1 cellular context compared by ENCODE assay signal in the genomic region with DNA sequence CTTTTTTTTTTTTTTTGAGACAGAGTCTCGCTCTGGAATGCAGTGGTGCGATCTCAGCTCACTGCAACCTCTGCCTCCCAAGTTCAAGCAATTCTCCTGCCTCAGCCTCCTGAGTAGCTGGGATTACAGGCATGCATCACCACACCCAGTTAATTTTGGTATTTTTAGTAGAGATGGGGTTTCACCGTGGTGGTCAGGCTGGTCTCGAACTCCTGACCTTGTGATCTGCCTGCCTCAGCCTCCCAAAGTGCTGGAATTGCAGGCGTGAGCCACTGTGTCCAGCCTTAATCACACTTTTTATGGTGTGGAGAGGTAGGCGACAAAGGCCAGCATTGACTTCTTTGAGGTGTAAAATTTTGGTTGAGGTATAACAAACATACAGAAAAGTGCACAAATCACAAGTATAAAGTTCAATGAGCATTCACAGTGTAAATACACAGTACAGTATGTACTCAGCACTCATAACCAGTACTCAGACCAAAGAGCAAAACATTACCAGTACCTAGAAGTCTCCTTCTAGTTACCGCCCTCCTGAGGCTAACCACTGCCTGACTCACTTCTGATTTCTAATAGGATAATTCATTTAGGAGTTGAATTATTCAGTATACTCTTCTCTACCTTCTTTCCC.
A peak's percentile ranks its signal among the peaks of the same experiment; 100 is the strongest.
TF ChIP-seq lines count a peak whose summit lies in the region.
"Not testable (repeated sequence)": the region's sequence is repeated elsewhere in the genome, so short reads cannot be mapped to it uniquely, and the experiment has no call there.

No MANE protein-coding gene starts in this region.

TF ChIP-seq in HepG2, 621 proteins besides CTCF, POLR2A, EP300 and RAD21 (continues in another document):
- TF ChIP-seq, protein P1, sequence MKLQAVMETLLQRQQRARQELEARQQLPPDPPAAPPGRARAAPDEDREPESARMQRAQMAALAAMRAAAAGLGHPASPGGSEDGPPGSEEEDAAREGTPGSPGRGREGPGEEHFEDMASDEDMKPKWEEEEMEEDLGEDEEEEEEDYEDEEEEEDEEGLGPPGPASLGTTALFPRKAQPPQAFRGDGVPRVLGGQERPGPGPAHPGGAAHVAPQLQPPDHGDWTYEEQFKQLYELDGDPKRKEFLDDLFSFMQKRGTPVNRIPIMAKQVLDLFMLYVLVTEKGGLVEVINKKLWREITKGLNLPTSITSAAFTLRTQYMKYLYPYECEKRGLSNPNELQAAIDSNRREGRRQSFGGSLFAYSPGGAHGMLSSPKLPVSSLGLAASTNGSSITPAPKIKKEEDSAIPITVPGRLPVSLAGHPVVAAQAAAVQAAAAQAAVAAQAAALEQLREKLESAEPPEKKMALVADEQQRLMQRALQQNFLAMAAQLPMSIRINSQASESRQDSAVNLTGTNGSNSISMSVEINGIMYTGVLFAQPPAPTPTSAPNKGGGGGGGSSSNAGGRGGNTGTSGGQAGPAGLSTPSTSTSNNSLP (IDR thresholded peaks at IDR 0.05; ENCODE audit: low read depth, low read length): peak; percentile 61
- TF ChIP-seq RARA (CRISPR knock-in tag; IDR thresholded peaks at IDR 0.05) (0 out of 2 replicates have a peak, but pooled peaks have one; percentile 16), FOXA3 (CRISPR knock-in tag; IDR thresholded peaks at IDR 0.05) (peak; percentile 61), NCOR1 (IDR thresholded peaks at IDR 0.05; ENCODE audit: borderline replicate concordance, low read length) (peak; percentile 37; the same call in 1 of the 2 replicates), ZNF629 (CRISPR knock-in tag; conservative IDR thresholded peaks at IDR 0.05) (0 out of 2 replicates have a peak, but pooled peaks have one; percentile 13), TBX3 (IDR thresholded peaks at IDR 0.05; ENCODE audit: borderline replicate concordance) (peak; percentile 55; the same call in 1 of the 2 replicates), ZMYM2 (CRISPR knock-in tag; IDR thresholded peaks at IDR 0.05) (peak; percentile 91), HDAC1 (CRISPR knock-in tag; IDR thresholded peaks at IDR 0.05) (0 out of 2 replicates have a peak, but pooled peaks have one; percentile 24), TBX2 (CRISPR knock-in tag; IDR thresholded peaks at IDR 0.05; ENCODE audit: borderline replicate concordance) (peak; percentile 56; the same call in 1 of the 2 replicates), ZNF264 (CRISPR knock-in tag; IDR thresholded peaks at IDR 0.05) (peak; percentile 41; the same call in 1 of the 2 replicates), HMG20A (CRISPR knock-in tag; IDR thresholded peaks at IDR 0.05; ENCODE audit: borderline replicate concordance) (peak; percentile 10; the same call in 1 of the 2 replicates), HNF4A (CRISPR knock-in tag; IDR thresholded peaks at IDR 0.05) (peak; percentile 78), ZSCAN21 (CRISPR knock-in tag; IDR thresholded peaks at IDR 0.05; ENCODE audit: borderline replicate concordance) (peak; percentile 99), NR2F6 (IDR thresholded peaks at IDR 0.05) (0 out of 2 replicates have a peak, but pooled peaks have one; percentile 22), TCF7 (IDR thresholded peaks at IDR 0.05; ENCODE audit: low read depth) (0 out of 2 replicates have a peak, but pooled peaks have one; percentile 9), ZSCAN9 (CRISPR knock-in tag; IDR thresholded peaks at IDR 0.05; ENCODE audit: borderline replicate concordance) (peak; percentile 73; the same call in 1 of the 2 replicates), ZMYM3 (CRISPR knock-in tag; IDR thresholded peaks at IDR 0.05) (peak; percentile 52), KDM6A (CRISPR knock-in tag; IDR thresholded peaks at IDR 0.05; ENCODE audit: low read depth) (0 out of 2 replicates have a peak, but pooled peaks have one; percentile 34), GATAD2A (CRISPR knock-in tag; IDR thresholded peaks at IDR 0.05) (0 out of 2 replicates have a peak, but pooled peaks have one; percentile 10), MIXL1 (CRISPR knock-in tag; IDR thresholded peaks at IDR 0.05) (peak; percentile 33; the same call in 1 of the 2 replicates), CHD4 (IDR thresholded peaks at IDR 0.05; ENCODE audit: borderline replicate concordance, low read length) (peak; percentile 61; the same call in 1 of the 2 replicates), LCORL (CRISPR knock-in tag; IDR thresholded peaks at IDR 0.05) (peak; percentile 42; the same call in 1 of the 2 replicates), DPF2 (CRISPR knock-in tag; IDR thresholded peaks at IDR 0.05; ENCODE audit: borderline replicate concordance, low read depth) (0 out of 2 replicates have a peak, but pooled peaks have one; percentile 22), SOX5 (CRISPR knock-in tag; IDR thresholded peaks at IDR 0.05; ENCODE audit: borderline replicate concordance) (0 out of 2 replicates have a peak, but pooled peaks have one; percentile 9), FOXA1 (IDR thresholded peaks at IDR 0.05) (peak; percentile 58; the same call in 1 of the 2 replicates), BCL6 (CRISPR knock-in tag; IDR thresholded peaks at IDR 0.05) (peak; percentile 53; the same call in 1 of the 2 replicates)
- TF ChIP-seq, protein P2, sequence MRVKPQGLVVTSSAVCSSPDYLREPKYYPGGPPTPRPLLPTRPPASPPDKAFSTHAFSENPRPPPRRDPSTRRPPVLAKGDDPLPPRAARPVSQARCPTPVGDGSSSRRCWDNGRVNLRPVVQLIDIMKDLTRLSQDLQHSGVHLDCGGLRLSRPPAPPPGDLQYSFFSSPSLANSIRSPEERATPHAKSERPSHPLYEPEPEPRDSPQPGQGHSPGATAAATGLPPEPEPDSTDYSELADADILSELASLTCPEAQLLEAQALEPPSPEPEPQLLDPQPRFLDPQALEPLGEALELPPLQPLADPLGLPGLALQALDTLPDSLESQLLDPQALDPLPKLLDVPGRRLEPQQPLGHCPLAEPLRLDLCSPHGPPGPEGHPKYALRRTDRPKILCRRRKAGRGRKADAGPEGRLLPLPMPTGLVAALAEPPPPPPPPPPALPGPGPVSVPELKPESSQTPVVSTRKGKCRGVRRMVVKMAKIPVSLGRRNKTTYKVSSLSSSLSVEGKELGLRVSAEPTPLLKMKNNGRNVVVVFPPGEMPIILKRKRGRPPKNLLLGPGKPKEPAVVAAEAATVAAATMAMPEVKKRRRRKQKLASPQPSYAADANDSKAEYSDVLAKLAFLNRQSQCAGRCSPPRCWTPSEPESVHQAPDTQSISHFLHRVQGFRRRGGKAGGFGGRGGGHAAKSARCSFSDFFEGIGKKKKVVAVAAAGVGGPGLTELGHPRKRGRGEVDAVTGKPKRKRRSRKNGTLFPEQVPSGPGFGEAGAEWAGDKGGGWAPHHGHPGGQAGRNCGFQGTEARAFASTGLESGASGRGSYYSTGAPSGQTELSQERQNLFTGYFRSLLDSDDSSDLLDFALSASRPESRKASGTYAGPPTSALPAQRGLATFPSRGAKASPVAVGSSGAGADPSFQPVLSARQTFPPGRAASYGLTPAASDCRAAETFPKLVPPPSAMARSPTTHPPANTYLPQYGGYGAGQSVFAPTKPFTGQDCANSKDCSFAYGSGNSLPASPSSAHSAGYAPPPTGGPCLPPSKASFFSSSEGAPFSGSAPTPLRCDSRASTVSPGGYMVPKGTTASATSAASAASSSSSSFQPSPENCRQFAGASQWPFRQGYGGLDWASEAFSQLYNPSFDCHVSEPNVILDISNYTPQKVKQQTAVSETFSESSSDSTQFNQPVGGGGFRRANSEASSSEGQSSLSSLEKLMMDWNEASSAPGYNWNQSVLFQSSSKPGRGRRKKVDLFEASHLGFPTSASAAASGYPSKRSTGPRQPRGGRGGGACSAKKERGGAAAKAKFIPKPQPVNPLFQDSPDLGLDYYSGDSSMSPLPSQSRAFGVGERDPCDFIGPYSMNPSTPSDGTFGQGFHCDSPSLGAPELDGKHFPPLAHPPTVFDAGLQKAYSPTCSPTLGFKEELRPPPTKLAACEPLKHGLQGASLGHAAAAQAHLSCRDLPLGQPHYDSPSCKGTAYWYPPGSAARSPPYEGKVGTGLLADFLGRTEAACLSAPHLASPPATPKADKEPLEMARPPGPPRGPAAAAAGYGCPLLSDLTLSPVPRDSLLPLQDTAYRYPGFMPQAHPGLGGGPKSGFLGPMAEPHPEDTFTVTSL (CRISPR knock-in tag; IDR thresholded peaks at IDR 0.05; ENCODE audit: borderline replicate concordance): peak; percentile 44; the same call in 1 of the 2 replicates
- TF ChIP-seq, protein P3, sequence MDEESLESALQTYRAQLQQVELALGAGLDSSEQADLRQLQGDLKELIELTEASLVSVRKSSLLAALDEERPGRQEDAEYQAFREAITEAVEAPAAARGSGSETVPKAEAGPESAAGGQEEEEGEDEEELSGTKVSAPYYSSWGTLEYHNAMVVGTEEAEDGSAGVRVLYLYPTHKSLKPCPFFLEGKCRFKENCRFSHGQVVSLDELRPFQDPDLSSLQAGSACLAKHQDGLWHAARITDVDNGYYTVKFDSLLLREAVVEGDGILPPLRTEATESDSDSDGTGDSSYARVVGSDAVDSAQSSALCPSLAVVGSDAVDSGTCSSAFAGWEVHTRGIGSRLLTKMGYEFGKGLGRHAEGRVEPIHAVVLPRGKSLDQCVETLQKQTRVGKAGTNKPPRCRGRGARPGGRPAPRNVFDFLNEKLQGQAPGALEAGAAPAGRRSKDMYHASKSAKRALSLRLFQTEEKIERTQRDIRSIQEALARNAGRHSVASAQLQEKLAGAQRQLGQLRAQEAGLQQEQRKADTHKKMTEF (CRISPR knock-in tag; IDR thresholded peaks at IDR 0.05): peak; percentile 37; the same call in 1 of the 2 replicates
- TF ChIP-seq, protein P4, sequence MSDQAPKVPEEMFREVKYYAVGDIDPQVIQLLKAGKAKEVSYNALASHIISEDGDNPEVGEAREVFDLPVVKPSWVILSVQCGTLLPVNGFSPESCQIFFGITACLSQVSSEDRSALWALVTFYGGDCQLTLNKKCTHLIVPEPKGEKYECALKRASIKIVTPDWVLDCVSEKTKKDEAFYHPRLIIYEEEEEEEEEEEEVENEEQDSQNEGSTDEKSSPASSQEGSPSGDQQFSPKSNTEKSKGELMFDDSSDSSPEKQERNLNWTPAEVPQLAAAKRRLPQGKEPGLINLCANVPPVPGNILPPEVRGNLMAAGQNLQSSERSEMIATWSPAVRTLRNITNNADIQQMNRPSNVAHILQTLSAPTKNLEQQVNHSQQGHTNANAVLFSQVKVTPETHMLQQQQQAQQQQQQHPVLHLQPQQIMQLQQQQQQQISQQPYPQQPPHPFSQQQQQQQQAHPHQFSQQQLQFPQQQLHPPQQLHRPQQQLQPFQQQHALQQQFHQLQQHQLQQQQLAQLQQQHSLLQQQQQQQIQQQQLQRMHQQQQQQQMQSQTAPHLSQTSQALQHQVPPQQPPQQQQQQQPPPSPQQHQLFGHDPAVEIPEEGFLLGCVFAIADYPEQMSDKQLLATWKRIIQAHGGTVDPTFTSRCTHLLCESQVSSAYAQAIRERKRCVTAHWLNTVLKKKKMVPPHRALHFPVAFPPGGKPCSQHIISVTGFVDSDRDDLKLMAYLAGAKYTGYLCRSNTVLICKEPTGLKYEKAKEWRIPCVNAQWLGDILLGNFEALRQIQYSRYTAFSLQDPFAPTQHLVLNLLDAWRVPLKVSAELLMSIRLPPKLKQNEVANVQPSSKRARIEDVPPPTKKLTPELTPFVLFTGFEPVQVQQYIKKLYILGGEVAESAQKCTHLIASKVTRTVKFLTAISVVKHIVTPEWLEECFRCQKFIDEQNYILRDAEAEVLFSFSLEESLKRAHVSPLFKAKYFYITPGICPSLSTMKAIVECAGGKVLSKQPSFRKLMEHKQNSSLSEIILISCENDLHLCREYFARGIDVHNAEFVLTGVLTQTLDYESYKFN (CRISPR knock-in tag; conservative IDR thresholded peaks at IDR 0.05): peak; percentile 65
- TF ChIP-seq, protein P5, sequence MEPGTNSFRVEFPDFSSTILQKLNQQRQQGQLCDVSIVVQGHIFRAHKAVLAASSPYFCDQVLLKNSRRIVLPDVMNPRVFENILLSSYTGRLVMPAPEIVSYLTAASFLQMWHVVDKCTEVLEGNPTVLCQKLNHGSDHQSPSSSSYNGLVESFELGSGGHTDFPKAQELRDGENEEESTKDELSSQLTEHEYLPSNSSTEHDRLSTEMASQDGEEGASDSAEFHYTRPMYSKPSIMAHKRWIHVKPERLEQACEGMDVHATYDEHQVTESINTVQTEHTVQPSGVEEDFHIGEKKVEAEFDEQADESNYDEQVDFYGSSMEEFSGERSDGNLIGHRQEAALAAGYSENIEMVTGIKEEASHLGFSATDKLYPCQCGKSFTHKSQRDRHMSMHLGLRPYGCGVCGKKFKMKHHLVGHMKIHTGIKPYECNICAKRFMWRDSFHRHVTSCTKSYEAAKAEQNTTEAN (CRISPR knock-in tag; conservative IDR thresholded peaks at IDR 0.05): peak; percentile 91
- not testable (repeated sequence) for TF ChIP-seq NR2F6 (CRISPR knock-in tag; IDR thresholded peaks at IDR 0.05); LCORL (IDR thresholded peaks at IDR 0.05); FOXA1 (CRISPR knock-in tag; IDR thresholded peaks at IDR 0.05)
- TF ChIP-seq, protein P6, sequence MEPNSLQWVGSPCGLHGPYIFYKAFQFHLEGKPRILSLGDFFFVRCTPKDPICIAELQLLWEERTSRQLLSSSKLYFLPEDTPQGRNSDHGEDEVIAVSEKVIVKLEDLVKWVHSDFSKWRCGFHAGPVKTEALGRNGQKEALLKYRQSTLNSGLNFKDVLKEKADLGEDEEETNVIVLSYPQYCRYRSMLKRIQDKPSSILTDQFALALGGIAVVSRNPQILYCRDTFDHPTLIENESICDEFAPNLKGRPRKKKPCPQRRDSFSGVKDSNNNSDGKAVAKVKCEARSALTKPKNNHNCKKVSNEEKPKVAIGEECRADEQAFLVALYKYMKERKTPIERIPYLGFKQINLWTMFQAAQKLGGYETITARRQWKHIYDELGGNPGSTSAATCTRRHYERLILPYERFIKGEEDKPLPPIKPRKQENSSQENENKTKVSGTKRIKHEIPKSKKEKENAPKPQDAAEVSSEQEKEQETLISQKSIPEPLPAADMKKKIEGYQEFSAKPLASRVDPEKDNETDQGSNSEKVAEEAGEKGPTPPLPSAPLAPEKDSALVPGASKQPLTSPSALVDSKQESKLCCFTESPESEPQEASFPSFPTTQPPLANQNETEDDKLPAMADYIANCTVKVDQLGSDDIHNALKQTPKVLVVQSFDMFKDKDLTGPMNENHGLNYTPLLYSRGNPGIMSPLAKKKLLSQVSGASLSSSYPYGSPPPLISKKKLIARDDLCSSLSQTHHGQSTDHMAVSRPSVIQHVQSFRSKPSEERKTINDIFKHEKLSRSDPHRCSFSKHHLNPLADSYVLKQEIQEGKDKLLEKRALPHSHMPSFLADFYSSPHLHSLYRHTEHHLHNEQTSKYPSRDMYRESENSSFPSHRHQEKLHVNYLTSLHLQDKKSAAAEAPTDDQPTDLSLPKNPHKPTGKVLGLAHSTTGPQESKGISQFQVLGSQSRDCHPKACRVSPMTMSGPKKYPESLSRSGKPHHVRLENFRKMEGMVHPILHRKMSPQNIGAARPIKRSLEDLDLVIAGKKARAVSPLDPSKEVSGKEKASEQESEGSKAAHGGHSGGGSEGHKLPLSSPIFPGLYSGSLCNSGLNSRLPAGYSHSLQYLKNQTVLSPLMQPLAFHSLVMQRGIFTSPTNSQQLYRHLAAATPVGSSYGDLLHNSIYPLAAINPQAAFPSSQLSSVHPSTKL (CRISPR knock-in tag; IDR thresholded peaks at IDR 0.05): peak; percentile 55
- TF ChIP-seq, protein P7, sequence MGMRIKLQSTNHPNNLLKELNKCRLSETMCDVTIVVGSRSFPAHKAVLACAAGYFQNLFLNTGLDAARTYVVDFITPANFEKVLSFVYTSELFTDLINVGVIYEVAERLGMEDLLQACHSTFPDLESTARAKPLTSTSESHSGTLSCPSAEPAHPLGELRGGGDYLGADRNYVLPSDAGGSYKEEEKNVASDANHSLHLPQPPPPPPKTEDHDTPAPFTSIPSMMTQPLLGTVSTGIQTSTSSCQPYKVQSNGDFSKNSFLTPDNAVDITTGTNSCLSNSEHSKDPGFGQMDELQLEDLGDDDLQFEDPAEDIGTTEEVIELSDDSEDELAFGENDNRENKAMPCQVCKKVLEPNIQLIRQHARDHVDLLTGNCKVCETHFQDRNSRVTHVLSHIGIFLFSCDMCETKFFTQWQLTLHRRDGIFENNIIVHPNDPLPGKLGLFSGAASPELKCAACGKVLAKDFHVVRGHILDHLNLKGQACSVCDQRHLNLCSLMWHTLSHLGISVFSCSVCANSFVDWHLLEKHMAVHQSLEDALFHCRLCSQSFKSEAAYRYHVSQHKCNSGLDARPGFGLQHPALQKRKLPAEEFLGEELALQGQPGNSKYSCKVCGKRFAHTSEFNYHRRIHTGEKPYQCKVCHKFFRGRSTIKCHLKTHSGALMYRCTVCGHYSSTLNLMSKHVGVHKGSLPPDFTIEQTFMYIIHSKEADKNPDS (CRISPR knock-in tag; IDR thresholded peaks at IDR 0.05): peak; percentile 52; the same call in 1 of the 2 replicates
